1 cellular context compared by ENCODE assay signal in genomic region chr22:31489632-31490495, GRCh38.
TF ChIP-seq lines count a peak whose summit lies in the region.

Gene EIF4ENIF1 (minus strand): TSS chr22:31489842. CDS start chr22:31488718, 1,124 bp downstream.

TF ChIP-seq in HepG2, 621 proteins besides CTCF, POLR2A, EP300 and RAD21 (continued from another document and continues in another):
- TF ChIP-seq, protein P1, sequence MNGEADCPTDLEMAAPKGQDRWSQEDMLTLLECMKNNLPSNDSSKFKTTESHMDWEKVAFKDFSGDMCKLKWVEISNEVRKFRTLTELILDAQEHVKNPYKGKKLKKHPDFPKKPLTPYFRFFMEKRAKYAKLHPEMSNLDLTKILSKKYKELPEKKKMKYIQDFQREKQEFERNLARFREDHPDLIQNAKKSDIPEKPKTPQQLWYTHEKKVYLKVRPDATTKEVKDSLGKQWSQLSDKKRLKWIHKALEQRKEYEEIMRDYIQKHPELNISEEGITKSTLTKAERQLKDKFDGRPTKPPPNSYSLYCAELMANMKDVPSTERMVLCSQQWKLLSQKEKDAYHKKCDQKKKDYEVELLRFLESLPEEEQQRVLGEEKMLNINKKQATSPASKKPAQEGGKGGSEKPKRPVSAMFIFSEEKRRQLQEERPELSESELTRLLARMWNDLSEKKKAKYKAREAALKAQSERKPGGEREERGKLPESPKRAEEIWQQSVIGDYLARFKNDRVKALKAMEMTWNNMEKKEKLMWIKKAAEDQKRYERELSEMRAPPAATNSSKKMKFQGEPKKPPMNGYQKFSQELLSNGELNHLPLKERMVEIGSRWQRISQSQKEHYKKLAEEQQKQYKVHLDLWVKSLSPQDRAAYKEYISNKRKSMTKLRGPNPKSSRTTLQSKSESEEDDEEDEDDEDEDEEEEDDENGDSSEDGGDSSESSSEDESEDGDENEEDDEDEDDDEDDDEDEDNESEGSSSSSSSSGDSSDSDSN (CRISPR knock-in tag; IDR thresholded peaks at IDR 0.05): peak; percentile 99; the same call in 1 of the 2 replicates
- TF ChIP-seq GLMP (CRISPR knock-in tag; IDR thresholded peaks at IDR 0.05; ENCODE audit: borderline replicate concordance) (no peak), E2F1 (CRISPR knock-in tag; IDR thresholded peaks at IDR 0.05) (no peak), ZNF280B (CRISPR knock-in tag; IDR thresholded peaks at IDR 0.05; ENCODE audit: borderline replicate concordance) (peak; percentile 22; the same call in 1 of the 2 replicates), ZNF563 (CRISPR knock-in tag; IDR thresholded peaks at IDR 0.05) (peak; percentile 85), ZBTB42 (CRISPR knock-in tag; IDR thresholded peaks at IDR 0.05) (no peak), FOSL2 (CRISPR knock-in tag; IDR thresholded peaks at IDR 0.05) (peak; percentile 42; the same call in 1 of the 2 replicates), ZBTB7A (CRISPR knock-in tag; IDR thresholded peaks at IDR 0.05) (no peak; the same call in 1 of the 2 replicates), ZNF609 (CRISPR knock-in tag; IDR thresholded peaks at IDR 0.05; ENCODE audit: borderline replicate concordance) (0 out of 2 replicates have a peak, but pooled peaks have one; percentile 66), SNAI1 (CRISPR knock-in tag; IDR thresholded peaks at IDR 0.05; ENCODE audit: borderline replicate concordance) (no peak), HES4 (CRISPR knock-in tag; IDR thresholded peaks at IDR 0.05; ENCODE audit: borderline replicate concordance) (no peak; the same call in 1 of the 2 replicates), BCL3 (CRISPR knock-in tag; IDR thresholded peaks at IDR 0.05) (peak; percentile 89; the same call in 1 of the 2 replicates), NBN (conservative IDR thresholded peaks at IDR 0.05) (no peak), NFIB (CRISPR knock-in tag; IDR thresholded peaks at IDR 0.05; ENCODE audit: borderline replicate concordance) (no peak), ZNF775 (CRISPR knock-in tag; IDR thresholded peaks at IDR 0.05; ENCODE audit: borderline replicate concordance) (peak; percentile 35; the same call in 1 of the 2 replicates), ZNF644 (CRISPR knock-in tag; IDR thresholded peaks at IDR 0.05; ENCODE audit: low read depth) (no peak), RBM22 (optimal IDR thresholded peaks at IDR 0.05; ENCODE audit: low read length) (no peak), ZNF430 (CRISPR knock-in tag; IDR thresholded peaks at IDR 0.05) (no peak), ZFP41 (CRISPR knock-in tag; IDR thresholded peaks at IDR 0.05; ENCODE audit: borderline replicate concordance) (no peak), KDM2A (CRISPR knock-in tag; IDR thresholded peaks at IDR 0.05; ENCODE audit: borderline replicate concordance, low read depth) (no peak), ZNF143 (CRISPR knock-in tag; IDR thresholded peaks at IDR 0.05) (no peak), E2F2 (CRISPR knock-in tag; IDR thresholded peaks at IDR 0.05; ENCODE audit: borderline replicate concordance) (no peak; the same call in 1 of the 2 replicates), ZNF468 (CRISPR knock-in tag; IDR thresholded peaks at IDR 0.05) (no peak), ZSCAN20 (CRISPR knock-in tag; IDR thresholded peaks at IDR 0.05; ENCODE audit: borderline replicate concordance) (no peak), ZNF777 (CRISPR knock-in tag; IDR thresholded peaks at IDR 0.05) (no peak; the same call in 1 of the 2 replicates), SIX4 (CRISPR knock-in tag; IDR thresholded peaks at IDR 0.05) (no peak), CAMTA2 (CRISPR knock-in tag; IDR thresholded peaks at IDR 0.05; ENCODE audit: borderline replicate concordance) (0 out of 2 replicates have a peak, but pooled peaks have one; percentile 34), ZNF282 (IDR thresholded peaks at IDR 0.05; ENCODE audit: partially characterized antibody) (no peak), ZNF543 (CRISPR knock-in tag; IDR thresholded peaks at IDR 0.05) (peak; percentile 79; the same call in 1 of the 2 replicates), ZNF10 (CRISPR knock-in tag; IDR thresholded peaks at IDR 0.05; ENCODE audit: borderline replicate concordance, low read depth) (no peak), TSC22D2 (CRISPR knock-in tag; IDR thresholded peaks at IDR 0.05; ENCODE audit: borderline replicate concordance) (0 out of 2 replicates have a peak, but pooled peaks have one; percentile 60), HIVEP1 (CRISPR knock-in tag; IDR thresholded peaks at IDR 0.05) (no peak), ESRRA (CRISPR knock-in tag; IDR thresholded peaks at IDR 0.05; ENCODE audit: low read depth) (peak; percentile 15; the same call in 1 of the 2 replicates)
- TF ChIP-seq, protein P2, sequence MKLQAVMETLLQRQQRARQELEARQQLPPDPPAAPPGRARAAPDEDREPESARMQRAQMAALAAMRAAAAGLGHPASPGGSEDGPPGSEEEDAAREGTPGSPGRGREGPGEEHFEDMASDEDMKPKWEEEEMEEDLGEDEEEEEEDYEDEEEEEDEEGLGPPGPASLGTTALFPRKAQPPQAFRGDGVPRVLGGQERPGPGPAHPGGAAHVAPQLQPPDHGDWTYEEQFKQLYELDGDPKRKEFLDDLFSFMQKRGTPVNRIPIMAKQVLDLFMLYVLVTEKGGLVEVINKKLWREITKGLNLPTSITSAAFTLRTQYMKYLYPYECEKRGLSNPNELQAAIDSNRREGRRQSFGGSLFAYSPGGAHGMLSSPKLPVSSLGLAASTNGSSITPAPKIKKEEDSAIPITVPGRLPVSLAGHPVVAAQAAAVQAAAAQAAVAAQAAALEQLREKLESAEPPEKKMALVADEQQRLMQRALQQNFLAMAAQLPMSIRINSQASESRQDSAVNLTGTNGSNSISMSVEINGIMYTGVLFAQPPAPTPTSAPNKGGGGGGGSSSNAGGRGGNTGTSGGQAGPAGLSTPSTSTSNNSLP (IDR thresholded peaks at IDR 0.05; ENCODE audit: low read depth, low read length): no peak; the same call in 1 of the 2 replicates
- TF ChIP-seq, protein P3, sequence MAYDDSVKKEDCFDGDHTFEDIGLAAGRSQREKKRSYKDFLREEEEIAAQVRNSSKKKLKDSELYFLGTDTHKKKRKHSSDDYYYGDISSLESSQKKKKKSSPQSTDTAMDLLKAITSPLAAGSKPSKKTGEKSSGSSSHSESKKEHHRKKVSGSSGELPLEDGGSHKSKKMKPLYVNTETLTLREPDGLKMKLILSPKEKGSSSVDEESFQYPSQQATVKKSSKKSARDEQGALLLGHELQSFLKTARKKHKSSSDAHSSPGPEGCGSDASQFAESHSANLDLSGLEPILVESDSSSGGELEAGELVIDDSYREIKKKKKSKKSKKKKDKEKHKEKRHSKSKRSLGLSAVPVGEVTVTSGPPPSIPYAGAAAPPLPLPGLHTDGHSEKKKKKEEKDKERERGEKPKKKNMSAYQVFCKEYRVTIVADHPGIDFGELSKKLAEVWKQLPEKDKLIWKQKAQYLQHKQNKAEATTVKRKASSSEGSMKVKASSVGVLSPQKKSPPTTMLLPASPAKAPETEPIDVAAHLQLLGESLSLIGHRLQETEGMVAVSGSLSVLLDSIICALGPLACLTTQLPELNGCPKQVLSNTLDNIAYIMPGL (CRISPR knock-in tag; IDR thresholded peaks at IDR 0.05; ENCODE audit: borderline replicate concordance in 1 of 2, low read depth in 1 of 2): peak; percentile 18 to 92; a peak in 3 of 4 replicates
- TF ChIP-seq, protein P4, sequence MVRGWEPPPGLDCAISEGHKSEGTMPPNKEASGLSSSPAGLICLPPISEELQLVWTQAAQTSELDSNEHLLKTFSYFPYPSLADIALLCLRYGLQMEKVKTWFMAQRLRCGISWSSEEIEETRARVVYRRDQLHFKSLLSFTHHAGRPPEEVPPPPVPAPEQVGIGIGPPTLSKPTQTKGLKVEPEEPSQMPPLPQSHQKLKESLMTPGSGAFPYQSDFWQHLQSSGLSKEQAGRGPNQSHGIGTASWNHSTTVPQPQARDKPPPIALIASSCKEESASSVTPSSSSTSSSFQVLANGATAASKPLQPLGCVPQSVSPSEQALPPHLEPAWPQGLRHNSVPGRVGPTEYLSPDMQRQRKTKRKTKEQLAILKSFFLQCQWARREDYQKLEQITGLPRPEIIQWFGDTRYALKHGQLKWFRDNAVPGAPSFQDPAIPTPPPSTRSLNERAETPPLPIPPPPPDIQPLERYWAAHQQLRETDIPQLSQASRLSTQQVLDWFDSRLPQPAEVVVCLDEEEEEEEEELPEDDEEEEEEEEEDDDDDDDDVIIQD (CRISPR knock-in tag; IDR thresholded peaks at IDR 0.05; ENCODE audit: low read depth): peak; percentile 45; the same call in 1 of the 2 replicates
